7 cellular contexts compared by ENCODE assay signal in genomic region chr2:212147921-212148513, GRCh38.
DNase-seq lines count a peak whose midpoint lies in the region; ATAC-seq and TF ChIP-seq lines count a peak whose summit lies in the region.

No MANE protein-coding gene starts in this region.

- TF ChIP-seq EP300 in neural cell (conservative IDR thresholded peaks at IDR 0.05; ENCODE audit: poor library complexity, severe bottlenecking), result no peak

- ATAC-seq in GM18502 (IDR thresholded peaks at IDR 0.05; ENCODE audit: poor library complexity, unreplicated experiment) (no peak), HG02678 (IDR thresholded peaks at IDR 0.05; ENCODE audit: unreplicated experiment) (no peak)

- DNase-seq in Daoy (ENCODE audit: low read depth) (peak; percentile 3), dorsolateral prefrontal cortex (no peak), iPS-NIHi7 (ENCODE audit: extremely low spot score) (no peak)

- TF ChIP-seq CTCF in LNCAP (IDR thresholded peaks at IDR 0.05) (peak; percentile 57), dorsolateral prefrontal cortex (IDR thresholded peaks at IDR 0.05 in 54 of 56, conservative IDR thresholded peaks at IDR 0.05 in 2 of 56; ENCODE audit: low read depth in 1 of 56, partially characterized antibody in 56 of 56) (peak; percentile 24 to 81 (median 56)), neural cell (IDR thresholded peaks at IDR 0.05; ENCODE audit: poor library complexity, severe bottlenecking) (peak; percentile 16)

- no peaks in the 10 kb centered on the region for H3K36me3 ChIP-seq in neural cell (ENCODE audit: insufficient read depth, low read length)

- H3K27ac ChIP-seq in dorsolateral prefrontal cortex, result no peak overlapping the region
- H3K27ac ChIP-seq in neural cell (ENCODE audit: low read length), result no peak overlapping the region

- H4K20me1 ChIP-seq in neural cell (ENCODE audit: insufficient read depth), result no peaks in the 10 kb centered on the region

- no peak overlapping the region for H3K4me2 ChIP-seq in neural cell (ENCODE audit: low read length)

- H3F3A ChIP-seq in neural cell (ENCODE audit: insufficient read depth, low read length, poor library complexity, severe bottlenecking), result no peaks in the 10 kb centered on the region

- intact Hi-C loops in dorsolateral prefrontal cortex (cut with DNase I), result loop anchor here in 1 of 2 donors (10.0 kb wide), 1 partner anchor 387 kb away; the partner anchor contains the start of gene ERBB4

- H2AFZ ChIP-seq in neural cell (ENCODE audit: low read depth, low read length), result no peak overlapping the region

- no peaks in the 10 kb centered on the region for H3K9me2 ChIP-seq in neural cell (ENCODE audit: insufficient read depth, low read length)

- no peak for TF ChIP-seq RAD21 in neural cell (conservative IDR thresholded peaks at IDR 0.05)

- peaks cover 6% of the 10 kb centered on the region for H3K9me3 ChIP-seq in neural cell (ENCODE audit: low read length)

- no peak overlapping the region for H3K9ac ChIP-seq in neural cell (ENCODE audit: low read length)

- H3K79me2 ChIP-seq in neural cell (replicated peaks; ENCODE audit: insufficient read depth, low read length), result no peaks in the 10 kb centered on the region

- no peak overlapping the region for H3K4me3 ChIP-seq in dorsolateral prefrontal cortex
- H3K4me3 ChIP-seq in neural cell (ENCODE audit: low read length), result no peak overlapping the region

- no peaks in the 10 kb centered on the region for H3K27me3 ChIP-seq in dorsolateral prefrontal cortex
- no peaks in the 10 kb centered on the region for H3K27me3 ChIP-seq in neural cell (ENCODE audit: insufficient read depth, low read depth, low read length)

TF ChIP-seq in neural cell, 6 proteins besides CTCF, POLR2A, EP300 and RAD21:
- no peak for TF ChIP-seq POLR2AphosphoS5 (IDR thresholded peaks at IDR 0.05)
- no peak for TF ChIP-seq TAF1 (IDR thresholded peaks at IDR 0.05; ENCODE audit: low read depth)
- TF ChIP-seq SMC3 (conservative IDR thresholded peaks at IDR 0.05; ENCODE audit: poor library complexity), result no peak
- no peak for TF ChIP-seq MXI1 (conservative IDR thresholded peaks at IDR 0.05; ENCODE audit: poor library complexity, severe bottlenecking)
- TF ChIP-seq, protein P1, sequence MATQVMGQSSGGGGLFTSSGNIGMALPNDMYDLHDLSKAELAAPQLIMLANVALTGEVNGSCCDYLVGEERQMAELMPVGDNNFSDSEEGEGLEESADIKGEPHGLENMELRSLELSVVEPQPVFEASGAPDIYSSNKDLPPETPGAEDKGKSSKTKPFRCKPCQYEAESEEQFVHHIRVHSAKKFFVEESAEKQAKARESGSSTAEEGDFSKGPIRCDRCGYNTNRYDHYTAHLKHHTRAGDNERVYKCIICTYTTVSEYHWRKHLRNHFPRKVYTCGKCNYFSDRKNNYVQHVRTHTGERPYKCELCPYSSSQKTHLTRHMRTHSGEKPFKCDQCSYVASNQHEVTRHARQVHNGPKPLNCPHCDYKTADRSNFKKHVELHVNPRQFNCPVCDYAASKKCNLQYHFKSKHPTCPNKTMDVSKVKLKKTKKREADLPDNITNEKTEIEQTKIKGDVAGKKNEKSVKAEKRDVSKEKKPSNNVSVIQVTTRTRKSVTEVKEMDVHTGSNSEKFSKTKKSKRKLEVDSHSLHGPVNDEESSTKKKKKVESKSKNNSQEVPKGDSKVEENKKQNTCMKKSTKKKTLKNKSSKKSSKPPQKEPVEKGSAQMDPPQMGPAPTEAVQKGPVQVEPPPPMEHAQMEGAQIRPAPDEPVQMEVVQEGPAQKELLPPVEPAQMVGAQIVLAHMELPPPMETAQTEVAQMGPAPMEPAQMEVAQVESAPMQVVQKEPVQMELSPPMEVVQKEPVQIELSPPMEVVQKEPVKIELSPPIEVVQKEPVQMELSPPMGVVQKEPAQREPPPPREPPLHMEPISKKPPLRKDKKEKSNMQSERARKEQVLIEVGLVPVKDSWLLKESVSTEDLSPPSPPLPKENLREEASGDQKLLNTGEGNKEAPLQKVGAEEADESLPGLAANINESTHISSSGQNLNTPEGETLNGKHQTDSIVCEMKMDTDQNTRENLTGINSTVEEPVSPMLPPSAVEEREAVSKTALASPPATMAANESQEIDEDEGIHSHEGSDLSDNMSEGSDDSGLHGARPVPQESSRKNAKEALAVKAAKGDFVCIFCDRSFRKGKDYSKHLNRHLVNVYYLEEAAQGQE (IDR thresholded peaks at IDR 0.05; ENCODE audit: borderline replicate concordance), result no peak
- no peak for TF ChIP-seq EZH2 (IDR thresholded peaks at IDR 0.05; ENCODE audit: borderline replicate concordance, insufficient read depth, low read length, poor library complexity, severe bottlenecking)
